ENCODE assay signal across 28 cellular contexts in genomic region chr6:166454692-166455515, GRCh38.
"Had no signal": no experiment of that assay in that cellular context is flagged by ENCODE, and none has a peak within 500 bp of the region (broad histone marks: within the 10 kb centered on the region; RNA-seq: fewer than 3 reads in every experiment).

No MANE protein-coding gene starts in this region.

- ATAC-seq: activated CD8-positive, alpha-beta memory T cell treated with anti-CD3 and anti-CD28 coated beads, Interleukin-2, amount 10 ng/mL, durations not matched to agents 7 days and 5 days; activated naive CD8-positive, alpha-beta T cell treated with anti-CD3 and anti-CD28 coated beads, Interleukin-2, amount 50 U/mL, for 24 hours; body of pancreas; PC-3; SK-N-SH treated with all-trans-retinoic acid at 6 μM for 48 hours had no signal

- DNase-seq: activated B cell treated with CpG ODN at 0.5 μM for 24 hours; activated CD4-positive, alpha-beta T cell treated with anti-CD3 and anti-CD28 coated beads for 1 hour; activated CD4-positive, alpha-beta T cell treated with anti-CD3 and anti-CD28 coated beads, Interleukin-2, amount 10 ng/mL, durations not matched to agents 24 days and 14 days; activated CD4-positive, alpha-beta T cell treated with anti-CD3 and anti-CD28 coated beads, Interleukin-2, amount 50 U/mL, for 48 hours; activated CD8-positive, alpha-beta memory T cell treated with anti-CD3 and anti-CD28 coated beads, Interleukin-2, amount 10 ng/mL, durations not matched to agents 7 days and 5 days; activated effector memory CD4-positive, alpha-beta T cell treated with Interleukin-2 at 50 U/mL for 16 hours; activated naive CD4-positive, alpha-beta T cell; activated naive CD8-positive, alpha-beta T cell treated with anti-CD3 and anti-CD28 coated beads, Interleukin-2, amount 50 U/mL, for 24 hours; activated T-cell treated with anti-CD3 and anti-CD28 coated beads, Interleukin-2, amount 50 U/mL, for 24 hours; amniotic stem cell; body of pancreas; central memory CD4-positive, alpha-beta T cell; Kasumi-1; NCI-H1048; NCI-H146; NCI-H187 treated with DMSO at 0.1 percent for 48 hours; NCI-H2081 treated with DMSO at 0.1 percent for 48 hours; NCI-H446; NCI-H524; PC-3; SHP77; SW 1271 had no signal

- H3K27ac Mint-ChIP-seq: activated B cell treated with CpG ODN at 0.5 μM for 24 hours; activated CD4-positive, alpha-beta T cell treated with anti-CD3 and anti-CD28 coated beads, Interleukin-2, amount 10 ng/mL, durations not matched to agents 24 days and 14 days; activated CD8-positive, alpha-beta memory T cell treated with anti-CD3 and anti-CD28 coated beads, Interleukin-2, amount 10 ng/mL, durations not matched to agents 7 days and 5 days; activated naive CD4-positive, alpha-beta T cell treated with anti-CD3 and anti-CD28 coated beads, Interleukin-2, amount 50 U/mL, for 24 hours; activated naive CD8-positive, alpha-beta T cell treated with anti-CD3 and anti-CD28 coated beads, Interleukin-2, amount 50 U/mL, for 24 hours; activated T-cell treated with anti-CD3 and anti-CD28 coated beads, Interleukin-2, amount 50 U/mL, for 24 hours; activated T-helper 1 cell treated with anti-CD3 and anti-CD28 coated beads, Interleukin-12 subunit alpha, Interleukin-12 subunit beta, Interleukin-2, Interleukin-4 antibody, amounts not matched to agents 30 ng/mL and 10 ng/mL and 1 ng/mL, durations not matched to agents 14 hours and 24 hours and 36 hours had no signal

- FAIRE-seq: bronchial epithelial cell, RCC 7860 had no signal

- H3K4me3 Mint-ChIP-seq: activated B cell treated with CpG ODN at 0.5 μM for 24 hours; activated CD4-positive, alpha-beta T cell treated with anti-CD3 and anti-CD28 coated beads, Interleukin-2, amount 10 ng/mL, durations not matched to agents 24 days and 14 days; activated CD8-positive, alpha-beta memory T cell treated with anti-CD3 and anti-CD28 coated beads, Interleukin-2, amount 10 ng/mL, durations not matched to agents 7 days and 5 days; activated naive CD4-positive, alpha-beta T cell treated with anti-CD3 and anti-CD28 coated beads, Interleukin-2, amount 50 U/mL, for 24 hours; activated naive CD8-positive, alpha-beta T cell treated with anti-CD3 and anti-CD28 coated beads, Interleukin-2, amount 50 U/mL, for 24 hours; activated T-cell treated with anti-CD3 and anti-CD28 coated beads, Interleukin-2, amount 50 U/mL, for 24 hours; activated T-helper 1 cell treated with anti-CD3 and anti-CD28 coated beads, Interleukin-12 subunit alpha, Interleukin-12 subunit beta, Interleukin-2, Interleukin-4 antibody, amounts not matched to agents 30 ng/mL and 10 ng/mL and 1 ng/mL, durations not matched to agents 14 hours and 24 hours and 36 hours had no signal

- H3K27me3 Mint-ChIP-seq: activated B cell treated with CpG ODN at 0.5 μM for 24 hours; activated CD4-positive, alpha-beta T cell treated with anti-CD3 and anti-CD28 coated beads, Interleukin-2, amount 10 ng/mL, durations not matched to agents 24 days and 14 days; activated CD8-positive, alpha-beta memory T cell treated with anti-CD3 and anti-CD28 coated beads, Interleukin-2, amount 10 ng/mL, durations not matched to agents 7 days and 5 days; activated naive CD4-positive, alpha-beta T cell treated with anti-CD3 and anti-CD28 coated beads, Interleukin-2, amount 50 U/mL, for 24 hours; activated naive CD8-positive, alpha-beta T cell treated with anti-CD3 and anti-CD28 coated beads, Interleukin-2, amount 50 U/mL, for 24 hours; activated T-cell treated with anti-CD3 and anti-CD28 coated beads, Interleukin-2, amount 50 U/mL, for 24 hours had no signal

- H3K9me3 ChIP-seq: ascending aorta, body of pancreas had no signal

- H3K4me1 Mint-ChIP-seq: activated CD4-positive, alpha-beta T cell treated with anti-CD3 and anti-CD28 coated beads, Interleukin-2, amount 10 ng/mL, durations not matched to agents 24 days and 14 days; activated CD8-positive, alpha-beta memory T cell treated with anti-CD3 and anti-CD28 coated beads, Interleukin-2, amount 10 ng/mL, durations not matched to agents 7 days and 5 days; activated naive CD4-positive, alpha-beta T cell treated with anti-CD3 and anti-CD28 coated beads, Interleukin-2, amount 50 U/mL, for 24 hours; activated naive CD8-positive, alpha-beta T cell treated with anti-CD3 and anti-CD28 coated beads, Interleukin-2, amount 50 U/mL, for 24 hours had no signal
